ENCODE assay signal across 13 cellular contexts in genomic region chr15:67133026-67133425, GRCh38.
DNase-seq lines count a peak whose midpoint lies in the region; ATAC-seq, FAIRE-seq and TF ChIP-seq lines count a peak whose summit lies in the region.
"Had no signal": no experiment of that assay in that cellular context is flagged by ENCODE, and none has a peak within 500 bp of the region (broad histone marks: within the 10 kb centered on the region; RNA-seq: fewer than 3 reads in every experiment).

No MANE protein-coding gene starts in this region.

- peaks cover 98% of the 10 kb centered on the region for H4K20me1 ChIP-seq in BLaER1
- no peaks in the 10 kb centered on the region for H4K20me1 ChIP-seq in HCT116 (ENCODE audit: insufficient read depth)

- DNase-seq in HCT116 (ENCODE audit: low read depth, low spot score): no peak
- no peak for DNase-seq in activated naive CD4-positive, alpha-beta T cell treated with anti-CD3 and anti-CD28 coated beads, Interleukin-2, amount 50 U/mL, for 72 hours (ENCODE audit: low spot score in 2 of 2)
- no peak for DNase-seq in naive thymus-derived CD8-positive, alpha-beta T cell
- DNase-seq in osteocyte (ENCODE audit: extremely low spot score, unreplicated experiment): no peak
- no peak for DNase-seq in GM12892 (ENCODE audit: insufficient read length)
- no peak for DNase-seq in stimulated activated naive CD4-positive, alpha-beta T cell treated with Interleukin-2 at 50 U/mL for 16 hours (lab: John Stamatoyannopoulos, UW)
- DNase-seq in D721Med (ENCODE audit: insufficient read length, low spot score): no peak
- DNase-seq: H9, kidney, RPMI8226 had no signal

- H3K27me3 Mint-ChIP-seq in naive thymus-derived CD8-positive, alpha-beta T cell: no peaks in the 10 kb centered on the region
- H3K27me3 Mint-ChIP-seq in osteocyte (ENCODE audit: unreplicated experiment): no peaks in the 10 kb centered on the region

- RAD21 ChIA-PET in HCT116 (lab: Charles Lee; ENCODE audit: low non-redundant PET in 1 of 2, low total read pairs in 2 of 2, uncharacterized antibody in 2 of 2, unreplicated experiment in 2 of 2): no interaction called here

- H3K27ac ChIP-seq in BLaER1: peak overlapping the region; percentile 80; the same call in 1 of the 2 replicates
- no peak overlapping the region for H3K27ac ChIP-seq in HCT116 (ENCODE audit: low read depth, low read length)

- H3K36me3 Mint-ChIP-seq in activated naive CD4-positive, alpha-beta T cell treated with anti-CD3 and anti-CD28 coated beads, Interleukin-2, amount 50 U/mL, for 72 hours: peaks cover 0 to 17% of the 10 kb centered on the region in 2 donors
- no peaks in the 10 kb centered on the region for H3K36me3 Mint-ChIP-seq in naive thymus-derived CD8-positive, alpha-beta T cell
- H3K36me3 Mint-ChIP-seq in osteocyte (ENCODE audit: unreplicated experiment): no peaks in the 10 kb centered on the region

- no peak overlapping the region for H2AFZ ChIP-seq in HCT116 (ENCODE audit: low read depth, low read length, poor library complexity, severe bottlenecking)

- H3K9ac ChIP-seq in BLaER1 (no peak overlapping the region), HCT116 (ENCODE audit: low read length) (peak overlapping the region; percentile 34; the same call in 1 of the 2 replicates)

- H3K9me3 ChIP-seq in BLaER1: no peaks in the 10 kb centered on the region
- no peaks in the 10 kb centered on the region for H3K9me3 ChIP-seq in HCT116 (ENCODE audit: control insufficient read depth in 1 of 2, insufficient read depth in 1 of 2, low read depth in 1 of 2, low read length in 2 of 2)

- H3K4me2 ChIP-seq in BLaER1: peak overlapping the region; percentile 93
- H3K4me2 ChIP-seq in HCT116 (ENCODE audit: low read length): peak overlapping the region; percentile 20

- H3K4me1 ChIP-seq in BLaER1 (peaks cover 97% of the 10 kb centered on the region), HCT116 (ENCODE audit: control insufficient read depth in 1 of 2, insufficient read depth in 2 of 2, low read length in 2 of 2) (peaks cover 46 to 94% of the 10 kb centered on the region in 2 experiments)

- intact Hi-C loops in HCT116 (cut with micrococcal nuclease): no loop called here

- peak overlapping the region in 1 of 10 donors; percentile 9 for H3K4me3 Mint-ChIP-seq in naive thymus-derived CD8-positive, alpha-beta T cell
- no peak overlapping the region for H3K4me3 Mint-ChIP-seq in osteocyte (ENCODE audit: unreplicated experiment)
- H3K4me3 Mint-ChIP-seq: H9 had no signal

- no peak overlapping the region for H3K4me3 ChIP-seq in BLaER1
- no peak overlapping the region for H3K4me3 ChIP-seq in HCT116 (replicated peaks in 1 of 2; ENCODE audit: low read depth in 1 of 2, low read length in 2 of 2)
- H3K4me3 ChIP-seq: skin epidermis had no signal

- peaks cover 20% of the 10 kb centered on the region for H3K36me3 ChIP-seq in BLaER1
- peaks cover 0 to 20% of the 10 kb centered on the region in 2 experiments; a peak in 2 of 4 replicates for H3K36me3 ChIP-seq in HCT116 (ENCODE audit: control insufficient read depth in 1 of 2, insufficient read depth in 2 of 2, low read length in 2 of 2)

- CTCF ChIA-PET in HCT116 (lab: Charles Lee): no interaction called here

- no peaks in the 10 kb centered on the region for H3K27me3 ChIP-seq in BLaER1
- no peaks in the 10 kb centered on the region for H3K27me3 ChIP-seq in HCT116 (ENCODE audit: insufficient read depth, low read length)

- no TSS peak for BruUV-seq in HCT116 (replicated peaks; lab: Mats Ljungman, UMichigan)

- peaks cover 15 to 87% (median 58%) of the 10 kb centered on the region in 4 donors for H3K4me1 Mint-ChIP-seq in naive thymus-derived CD8-positive, alpha-beta T cell
- peaks cover 67% of the 10 kb centered on the region for H3K4me1 Mint-ChIP-seq in osteocyte (ENCODE audit: unreplicated experiment)

- H3K27ac Mint-ChIP-seq in activated naive CD4-positive, alpha-beta T cell treated with anti-CD3 and anti-CD28 coated beads, Interleukin-2, amount 50 U/mL, for 72 hours: peak overlapping the region; percentile 51 to 94
- peak overlapping the region in 9 of 10 donors; percentile 1 to 99 (median 71) for H3K27ac Mint-ChIP-seq in naive thymus-derived CD8-positive, alpha-beta T cell
- H3K27ac Mint-ChIP-seq in osteocyte (ENCODE audit: unreplicated experiment): no peak overlapping the region

- no peak for ATAC-seq in HCT116
- ATAC-seq in activated naive CD4-positive, alpha-beta T cell treated with anti-CD3 and anti-CD28 coated beads, Interleukin-2, amount 50 U/mL, for 72 hours: no peak
- ATAC-seq in naive thymus-derived CD8-positive, alpha-beta T cell: no peak

- TF ChIP-seq RAD21 in HCT116 (IDR thresholded peaks at IDR 0.05; ENCODE audit: low read depth): no peak

- H3K79me2 ChIP-seq in HCT116 (ENCODE audit: insufficient read depth, low read length): peaks cover 100% of the 10 kb centered on the region

- TF ChIP-seq CTCF in HCT116 (IDR thresholded peaks at IDR 0.05 in 2 of 3, conservative IDR thresholded peaks at IDR 0.05 in 1 of 3; ENCODE audit: borderline replicate concordance in 1 of 3, insufficient read depth in 1 of 3, low read depth in 2 of 3, low read length in 2 of 3): no peak
- no peak for TF ChIP-seq CTCF in osteocyte (IDR thresholded peaks at IDR 0.05)
- no peak for TF ChIP-seq CTCF in D721Med (IDR thresholded peaks at IDR 0.05; ENCODE audit: insufficient read depth, missing control alignments)

- no peaks in the 10 kb centered on the region for H3K9me3 Mint-ChIP-seq in activated naive CD4-positive, alpha-beta T cell treated with anti-CD3 and anti-CD28 coated beads, Interleukin-2, amount 50 U/mL, for 72 hours
- H3K9me3 Mint-ChIP-seq in naive thymus-derived CD8-positive, alpha-beta T cell: no peaks in the 10 kb centered on the region
- H3K9me3 Mint-ChIP-seq in osteocyte (ENCODE audit: unreplicated experiment): no peaks in the 10 kb centered on the region
- H3K9me3 Mint-ChIP-seq: H9 had no signal

- no peak for TF ChIP-seq POLR2A in HCT116 (IDR thresholded peaks at IDR 0.05; ENCODE audit: borderline replicate concordance, extremely low read depth, insufficient read depth, insufficient read length)
- TF ChIP-seq POLR2A in GM12892 (IDR thresholded peaks at IDR 0.05; ENCODE audit: low read depth, low read length): no peak

- H3K9me2 ChIP-seq in HCT116 (ENCODE audit: insufficient read depth): no peaks in the 10 kb centered on the region

- FAIRE-seq in GM12892 (lab: Jason Lieb, UNC): no peak
- no peak for FAIRE-seq in D721Med (lab: Jason Lieb, UNC)
- FAIRE-seq: bronchial epithelial cell, kidney had no signal

- POLR2A ChIA-PET in HCT116 (lab: Charles Lee): no interaction called here
- POLR2A ChIA-PET in naive thymus-derived CD8-positive, alpha-beta T cell (lab: Charles Lee): interaction anchor here (1.7 to 1.8 kb wide), 2 partner anchors 10 to 12 kb away, joined by 5 to 7 read pairs; no protein-coding TSS in a partner anchor

TF ChIP-seq in HCT116, 20 proteins besides CTCF, POLR2A, EP300 and RAD21:
- TF ChIP-seq ZFX (IDR thresholded peaks at IDR 0.05): no peak
- no peak for TF ChIP-seq SIN3A (IDR thresholded peaks at IDR 0.05; ENCODE audit: low read depth)
- TF ChIP-seq SP1 (IDR thresholded peaks at IDR 0.05; ENCODE audit: low read depth): no peak
- TF ChIP-seq EGR1 (IDR thresholded peaks at IDR 0.05; ENCODE audit: low read depth): no peak
- TF ChIP-seq, protein P1, sequence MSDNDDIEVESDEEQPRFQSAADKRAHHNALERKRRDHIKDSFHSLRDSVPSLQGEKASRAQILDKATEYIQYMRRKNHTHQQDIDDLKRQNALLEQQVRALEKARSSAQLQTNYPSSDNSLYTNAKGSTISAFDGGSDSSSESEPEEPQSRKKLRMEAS (IDR thresholded peaks at IDR 0.05): no peak
- TF ChIP-seq JUND (IDR thresholded peaks at IDR 0.05): no peak
- TF ChIP-seq ELF1 (IDR thresholded peaks at IDR 0.05; ENCODE audit: borderline replicate concordance, low read depth): no peak
- no peak for TF ChIP-seq EZH2 (IDR thresholded peaks at IDR 0.05)
- TF ChIP-seq YY1 (IDR thresholded peaks at IDR 0.05; ENCODE audit: extremely low read depth, insufficient replicate concordance, low read depth, low read length): no peak
- no peak for TF ChIP-seq REST (IDR thresholded peaks at IDR 0.05; ENCODE audit: low read depth)
- no peak for TF ChIP-seq POLR2AphosphoS5 (IDR thresholded peaks at IDR 0.05; ENCODE audit: low read depth, low read length)
